In genomic region chr19:40432760-40433159, GRCh38 we compare ENCODE assay signal across 8 cellular contexts. TPM values are rescaled to one million over a fixed set of nuclear protein-coding genes. Genes with fewer than 3 reads are reported as not detected.
DNase-seq lines count a peak whose midpoint lies in the region; ATAC-seq and TF ChIP-seq lines count a peak whose summit lies in the region.
"Not testable (repeated sequence)": the region's sequence is repeated elsewhere in the genome, so short reads cannot be mapped to it uniquely, and the experiment has no call there.

No MANE protein-coding gene starts in this region.

- not testable (repeated sequence) for H4K20me1 ChIP-seq in GM23338 (replicated peaks; ENCODE audit: insufficient read depth); PC-9 (ENCODE audit: insufficient read depth)

- H3K27ac Mint-ChIP-seq in GM23338: peak overlapping the region; percentile 92
- peak overlapping the region; percentile 36 for H3K27ac Mint-ChIP-seq in activated T-cell treated with anti-CD3 and anti-CD28 coated beads, Interleukin-2, amount 50 U/mL, for 72 hours
- peak overlapping the region; percentile 98 for H3K27ac Mint-ChIP-seq in glutamatergic neuron (ENCODE audit: unreplicated experiment)

- TF ChIP-seq CTCF in GM23338 (conservative IDR thresholded peaks at IDR 0.05; ENCODE audit: low read depth in 2 of 2); PC-9 (conservative IDR thresholded peaks at IDR 0.05); choroid plexus epithelial cell (conservative IDR thresholded peaks at IDR 0.05; ENCODE audit: low read depth, low read length); glutamatergic neuron (IDR thresholded peaks at IDR 0.05; ENCODE audit: partially characterized antibody, unreplicated experiment); vagina (IDR thresholded peaks at IDR 0.05): not testable (repeated sequence)

- H3K27me3 Mint-ChIP-seq in GM23338 (ENCODE audit: insufficient read depth, low read depth, poor library complexity): peaks cover 14% of the 10 kb centered on the region
- not testable (repeated sequence) for H3K27me3 Mint-ChIP-seq in activated T-cell treated with anti-CD3 and anti-CD28 coated beads, Interleukin-2, amount 50 U/mL, for 72 hours (ENCODE audit: low read depth)
- peaks cover 11% of the 10 kb centered on the region for H3K27me3 Mint-ChIP-seq in glutamatergic neuron (ENCODE audit: unreplicated experiment)

- not testable (repeated sequence) for BruUV-seq in PC-9 (replicated peaks; lab: Mats Ljungman, UMichigan)

- intact Hi-C loops in PC-9 (cut with micrococcal nuclease; ENCODE audit: unreplicated experiment): loop anchor here (1.0 kb wide), 2 partner anchors 11 kb away; no protein-coding TSS in a partner anchor
- intact Hi-C loops in vagina (cut with DNase I): loop anchor here (10.0 kb wide), 1 partner anchor 172 kb away; the partner anchor contains the start of gene LTBP4

- CTCF ChIA-PET in PC-9 (lab: Charles Lee): interaction anchor here (0.6 kb wide), 1 partner anchor 113 kb away, joined by 4 read pairs; no protein-coding TSS in a partner anchor

- H3K9me3 ChIP-seq in PC-9 (ENCODE audit: insufficient read depth, low read depth); muscle layer of colon (ENCODE audit: low read length); skeletal muscle satellite cell (replicated peaks; ENCODE audit: low read length); vagina: not testable (repeated sequence)

- H3K4me3 ChIP-seq in GM23338 (peak overlapping the region; percentile 55; the same call in 1 of the 2 replicates), PC-9 (peak overlapping the region; percentile 63; the same call in 1 of the 2 replicates), choroid plexus epithelial cell (ENCODE audit: low read depth, low read length) (peak overlapping the region; percentile 52), muscle layer of colon (ENCODE audit: low read depth in 1 of 2, low read length in 2 of 2) (peak overlapping the region; percentile 55 to 90), skeletal muscle satellite cell (ENCODE audit: low read length) (peak overlapping the region; percentile 67), vagina (peak overlapping the region; percentile 37 to 49)

- not testable (repeated sequence) for H3K36me3 Mint-ChIP-seq in GM23338 (ENCODE audit: low read depth); activated T-cell treated with anti-CD3 and anti-CD28 coated beads, Interleukin-2, amount 50 U/mL, for 72 hours (ENCODE audit: insufficient read depth in 2 of 2); glutamatergic neuron (ENCODE audit: unreplicated experiment)

- peak overlapping the region; percentile 99 for H3K27ac ChIP-seq in GM23338 (ENCODE audit: low read depth)
- peak overlapping the region; percentile 89 for H3K27ac ChIP-seq in PC-9
- peak overlapping the region; percentile 99 for H3K27ac ChIP-seq in muscle layer of colon (ENCODE audit: low read depth, low read length)
- H3K27ac ChIP-seq in vagina: peak overlapping the region; percentile 92

- ATAC-seq in GM23338; activated T-cell treated with anti-CD3 and anti-CD28 coated beads, Interleukin-2, amount 50 U/mL, for 72 hours (replicated peaks in 1 of 2): not testable (repeated sequence)

- H3K9me2 ChIP-seq in GM23338 (ENCODE audit: insufficient read depth); PC-9 (ENCODE audit: insufficient read depth): not testable (repeated sequence)

- H2AFZ ChIP-seq in GM23338: not testable (repeated sequence)
- H2AFZ ChIP-seq in PC-9: peak overlapping the region; percentile 90

- peak overlapping the region; percentile 67 for H3K4me3 Mint-ChIP-seq in GM23338
- peak overlapping the region; percentile 70 to 92 for H3K4me3 Mint-ChIP-seq in activated T-cell treated with anti-CD3 and anti-CD28 coated beads, Interleukin-2, amount 50 U/mL, for 72 hours
- peak overlapping the region; percentile 88 for H3K4me3 Mint-ChIP-seq in glutamatergic neuron (ENCODE audit: unreplicated experiment)

- H3K79me2 ChIP-seq in GM23338 (replicated peaks; ENCODE audit: insufficient read depth); PC-9 (ENCODE audit: low read depth): not testable (repeated sequence)

- H3K9me3 Mint-ChIP-seq in GM23338; activated T-cell treated with anti-CD3 and anti-CD28 coated beads, Interleukin-2, amount 50 U/mL, for 72 hours; glutamatergic neuron (ENCODE audit: unreplicated experiment): not testable (repeated sequence)

- H3K36me3 ChIP-seq in GM23338 (ENCODE audit: insufficient read depth); PC-9 (ENCODE audit: low read depth); muscle layer of colon (ENCODE audit: insufficient read depth, low read length); skeletal muscle satellite cell (ENCODE audit: insufficient read depth, low read length); vagina: not testable (repeated sequence)

- H3K4me1 Mint-ChIP-seq in GM23338: peaks cover 17% of the 10 kb centered on the region
- peaks cover 26% of the 10 kb centered on the region for H3K4me1 Mint-ChIP-seq in activated T-cell treated with anti-CD3 and anti-CD28 coated beads, Interleukin-2, amount 50 U/mL, for 72 hours (ENCODE audit: low read depth)
- H3K4me1 Mint-ChIP-seq in glutamatergic neuron (ENCODE audit: low read depth, unreplicated experiment): not testable (repeated sequence)

- not testable (repeated sequence) for DNase-seq in GM23338 (ENCODE audit: low spot score); PC-9; activated T-cell treated with anti-CD3 and anti-CD28 coated beads, Interleukin-2, amount 50 U/mL, for 72 hours; choroid plexus epithelial cell (ENCODE audit: low read depth); glutamatergic neuron; vagina (ENCODE audit: extremely low spot score in 2 of 2)

- H3F3A ChIP-seq in GM23338 (replicated peaks; ENCODE audit: low read depth): peaks cover 19% of the 10 kb centered on the region
- H3F3A ChIP-seq in PC-9 (ENCODE audit: insufficient read depth, low read depth): peaks cover 39% of the 10 kb centered on the region

- not testable (repeated sequence) for TF ChIP-seq POLR2A in vagina (IDR thresholded peaks at IDR 0.05)

- H3K4me1 ChIP-seq in GM23338 (ENCODE audit: insufficient read depth) (peaks cover 10% of the 10 kb centered on the region; the same call in 1 of the 2 replicates), PC-9 (replicated peaks; ENCODE audit: insufficient read depth) (peaks cover 29% of the 10 kb centered on the region), muscle layer of colon (ENCODE audit: insufficient read depth, low read length) (peaks cover 12% of the 10 kb centered on the region), skeletal muscle satellite cell (ENCODE audit: control insufficient read depth, insufficient read depth, low read length) (peaks cover 19% of the 10 kb centered on the region), vagina (peaks cover 26% of the 10 kb centered on the region)

- POLR2A ChIA-PET in PC-9 (lab: Charles Lee; ENCODE audit: unreplicated experiment): interaction anchor here (0.6 to 1.4 kb wide), 5 partner anchors 12 to 1025 kb away, joined by 3 to 17 read pairs (median 4); partner anchors contain the start of gene BLVRB

- H3K9ac ChIP-seq in muscle layer of colon (ENCODE audit: low read length) (peak overlapping the region; percentile 98), skeletal muscle satellite cell (ENCODE audit: low read depth, low read length) (peak overlapping the region; percentile 94)

- H3K27me3 ChIP-seq in GM23338 (ENCODE audit: insufficient read depth); PC-9 (ENCODE audit: insufficient read depth, low read depth); muscle layer of colon (ENCODE audit: control insufficient read depth in 1 of 2, insufficient read depth in 2 of 2, low read length in 2 of 2); skeletal muscle satellite cell (ENCODE audit: control insufficient read depth, insufficient read depth, low read length); vagina: not testable (repeated sequence)

- H3K4me2 ChIP-seq in GM23338 (peak overlapping the region; percentile 80), PC-9 (peak overlapping the region; percentile 80), skeletal muscle satellite cell (ENCODE audit: low read length) (peak overlapping the region; percentile 96)

RNA-seq across cellular contexts. Expression of gene SERTAD1, which starts 7.0 kb away (rescaled TPM):
- 5.1 and 9.1 TPM in 2 replicates for total RNA-seq in GM23338 (2014; rRNA removed; shearing (Covaris generic))
- 4.6 and 5.0 TPM in 2 replicates for polyA plus RNA-seq in GM23338 (2016; fragmentation: Nextera tagmentation; extraction: Ambion mirVana)
- total RNA-seq in PC-9 (2021) (7.8 and 8.5 TPM in 2 replicates), glutamatergic neuron (ENCODE audit: unreplicated experiment) (3.6 TPM), vagina (14.2 TPM)
- total RNA-seq in activated T-cell treated with anti-CD3 and anti-CD28 coated beads, Interleukin-2, amount 50 U/mL, for 72 hours: 10 to 100 TPM; 12.9 to 16.9 TPM
- 23.3 and 25.1 TPM in 2 replicates for total RNA-seq in skeletal muscle satellite cell (2012; rRNA removed)

RNA-seq across cellular contexts. Expression of gene SERTAD3, which starts 11.4 kb away (rescaled TPM):
- total RNA-seq in GM23338 (2014; rRNA removed; shearing (Covaris generic)): 15.4 and 21.3 TPM in 2 replicates
- polyA plus RNA-seq in GM23338 (2016; fragmentation: Nextera tagmentation; extraction: Ambion mirVana): 24.1 and 27.9 TPM in 2 replicates
- total RNA-seq in PC-9 (2021) (35.9 and 41.4 TPM in 2 replicates), glutamatergic neuron (ENCODE audit: unreplicated experiment) (30.1 TPM), vagina (42.0 TPM)
- total RNA-seq in activated T-cell treated with anti-CD3 and anti-CD28 coated beads, Interleukin-2, amount 50 U/mL, for 72 hours: 10 to 100 TPM; 12.6 to 16.3 TPM
- total RNA-seq in skeletal muscle satellite cell (2012; rRNA removed): 19.0 and 23.8 TPM in 2 replicates

RNA-seq across cellular contexts. Expression of gene PRX, which starts 19.6 kb away (rescaled TPM):
- total RNA-seq in GM23338 (2014; rRNA removed; shearing (Covaris generic)): 4.2 and 4.3 TPM in 2 replicates
- polyA plus RNA-seq in GM23338 (2016; fragmentation: Nextera tagmentation; extraction: Ambion mirVana): 4.1 and 4.2 TPM in 2 replicates
- total RNA-seq in PC-9 (2021): 6.6 and 9.2 TPM in 2 replicates
- 1 to 10 TPM; 3.4 to 3.7 TPM for total RNA-seq in activated T-cell treated with anti-CD3 and anti-CD28 coated beads, Interleukin-2, amount 50 U/mL, for 72 hours
- total RNA-seq in glutamatergic neuron (ENCODE audit: unreplicated experiment): 4.7 TPM
- 0.87 and 1.0 TPM in 2 replicates for total RNA-seq in skeletal muscle satellite cell (2012; rRNA removed)
- 3.2 TPM for total RNA-seq in vagina

RNA-seq across cellular contexts. Expression of gene BLVRB, which starts 32.8 kb away (rescaled TPM):
- total RNA-seq in GM23338 (2014; rRNA removed; shearing (Covaris generic)): 51.7 and 53.7 TPM in 2 replicates
- 43.7 and 45.6 TPM in 2 replicates for polyA plus RNA-seq in GM23338 (2016; fragmentation: Nextera tagmentation; extraction: Ambion mirVana)
- total RNA-seq in PC-9 (2021) (204 and 239 TPM in 2 replicates), glutamatergic neuron (ENCODE audit: unreplicated experiment) (7.2 TPM), vagina (357 TPM)
- total RNA-seq in activated T-cell treated with anti-CD3 and anti-CD28 coated beads, Interleukin-2, amount 50 U/mL, for 72 hours: 10 to 100 TPM; 40.7 to 51.0 TPM
- 89.5 and 90.4 TPM in 2 replicates for total RNA-seq in skeletal muscle satellite cell (2012; rRNA removed)

RNA-seq across cellular contexts. Expression of gene SPTBN4, which starts 34.0 kb away (rescaled TPM):
- total RNA-seq in GM23338 (2014; rRNA removed; shearing (Covaris generic)): 2.3 and 4.5 TPM in 2 replicates
- polyA plus RNA-seq in GM23338 (2016; fragmentation: Nextera tagmentation; extraction: Ambion mirVana): 1.6 and 2.2 TPM in 2 replicates
- total RNA-seq in PC-9 (2021) (0.48 and 0.85 TPM in 2 replicates), glutamatergic neuron (ENCODE audit: unreplicated experiment) (161 TPM), vagina (1.7 TPM)
- 1 to 10 TPM; 2.2 to 4.8 TPM for total RNA-seq in activated T-cell treated with anti-CD3 and anti-CD28 coated beads, Interleukin-2, amount 50 U/mL, for 72 hours
- 0.22 and 0.76 TPM in 2 replicates for total RNA-seq in skeletal muscle satellite cell (2012; rRNA removed)

Comparison
In these comparisons a context has a peak if more than half of its experiments do, and no peak if none do; other contexts are left out.
1. H3K27ac Mint-ChIP-seq: peak in every context shown above with its lines; median percentile 98 in glutamatergic neuron; 92 in GM23338; 36 in activated T-cell treated with anti-CD3 and anti-CD28 coated beads, Interleukin-2, amount 50 U/mL, for 72 hours.